Comparison of ENCODE assay signal across 5 cellular contexts in the genomic region with DNA sequence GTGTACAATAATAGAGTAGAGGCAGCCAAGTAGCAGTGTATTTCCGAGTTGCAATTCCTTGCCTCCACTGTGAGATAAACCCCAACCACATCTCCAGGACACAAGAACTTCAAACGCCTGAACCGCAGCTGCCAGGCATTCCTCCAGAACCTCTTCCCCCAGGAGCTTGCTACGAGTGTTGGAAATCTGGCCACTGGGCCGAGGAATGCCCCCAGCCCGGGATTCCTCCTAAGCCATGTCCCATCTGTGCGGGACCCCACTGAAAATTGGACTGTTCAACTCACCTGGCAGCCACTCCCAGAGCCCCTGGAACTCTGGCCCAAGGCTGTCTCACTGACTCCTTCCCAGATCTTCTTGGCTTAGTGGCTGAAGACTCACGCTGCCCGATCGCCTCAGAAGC. TPM values are rescaled to one million over a fixed set of nuclear protein-coding genes. Genes with fewer than 3 reads are reported as not detected.
"Had no signal": no experiment of that assay in that cellular context is flagged by ENCODE, and none has a peak within 500 bp of the region (broad histone marks: within the 10 kb centered on the region; RNA-seq: fewer than 3 reads in every experiment).

No MANE protein-coding gene starts in this region.

RNA-seq across cellular contexts. Expression of gene PRRT1B, which starts 3.9 kb away (rescaled TPM):
- total RNA-seq: HepG2, HT1080, IMR-90, K562 had no signal
- polyA plus RNA-seq: HepG2, IgD-negative memory B cell, IMR-90, K562 had no signal
